ENCODE assay signal across 16 cellular contexts in the genomic region with DNA sequence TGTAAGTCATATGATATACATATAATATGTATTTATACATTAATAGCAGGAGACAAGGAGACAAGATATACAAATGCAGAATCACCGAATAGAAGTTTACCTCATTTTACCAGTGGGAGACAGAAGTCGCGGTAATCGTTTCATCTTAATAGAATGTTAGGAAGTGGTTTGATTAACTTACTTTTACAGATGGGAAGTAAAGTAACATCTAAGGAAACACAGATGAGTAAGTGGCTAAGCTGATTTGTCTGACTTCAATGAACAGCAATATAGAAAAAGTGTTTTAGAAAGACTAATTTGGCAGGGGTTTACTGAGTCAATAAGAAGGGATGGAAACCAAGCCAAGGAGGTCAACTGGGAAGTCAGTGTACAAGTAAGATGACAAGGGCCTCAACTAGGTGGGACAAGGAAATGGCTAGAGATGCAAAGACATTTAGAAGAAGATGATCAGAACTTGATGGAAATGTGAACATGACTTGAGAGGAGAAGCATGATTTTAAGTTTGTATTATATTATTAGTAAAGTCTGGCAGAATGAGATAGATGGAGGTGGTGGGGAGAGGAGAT. TPM values are rescaled to one million over a fixed set of nuclear protein-coding genes. Genes with fewer than 3 reads are reported as not detected.
DNase-seq lines count a peak whose midpoint lies in the region; ATAC-seq and TF ChIP-seq lines count a peak whose summit lies in the region.
"Had no signal": no experiment of that assay in that cellular context is flagged by ENCODE, and none has a peak within 500 bp of the region (broad histone marks: within the 10 kb centered on the region; RNA-seq: fewer than 3 reads in every experiment).

No MANE protein-coding gene starts in this region.

- TF ChIP-seq EP300 in tibial nerve (IDR thresholded peaks at IDR 0.05) (no peak), transverse colon (IDR thresholded peaks at IDR 0.05; ENCODE audit: low read depth) (no peak)

- no peak for DNase-seq in activated T-cell treated with anti-CD3 and anti-CD28 coated beads, Interleukin-2, amount 50 U/mL, for 72 hours
- DNase-seq in activated T-cell treated with anti-CD3 and anti-CD28 coated beads, Interleukin-2, amount 50 U/mL, for 48 hours = no peak
- DNase-seq in HT-29 (ENCODE audit: low spot score) (peak; percentile 33), natural killer cell (no peak), tibial nerve (ENCODE audit: low spot score in 2 of 2) (no peak), transverse colon (no peak)
- no peak for DNase-seq in activated naive CD4-positive, alpha-beta T cell treated with anti-CD3 and anti-CD28 coated beads, Interleukin-2, amount 50 U/mL, for 72 hours (ENCODE audit: low spot score in 2 of 2)
- DNase-seq: EL; NCI-H1930; pancreas; stimulated activated naive CD4-positive, alpha-beta T cell treated with Interleukin-2 at 50 U/mL for 16 hours; upper lobe of right lung; WERI-Rb-1 had no signal

- no peaks in the 10 kb centered on the region for H3K27me3 Mint-ChIP-seq in activated T-cell treated with anti-CD3 and anti-CD28 coated beads, Interleukin-2, amount 50 U/mL, for 72 hours (ENCODE audit: low read depth)
- H3K27me3 Mint-ChIP-seq in natural killer cell (ENCODE audit: low read depth in 2 of 2) = no peaks in the 10 kb centered on the region

- H3K27ac Mint-ChIP-seq in activated T-cell treated with anti-CD3 and anti-CD28 coated beads, Interleukin-2, amount 50 U/mL, for 72 hours = peak overlapping the region; percentile 30
- H3K27ac Mint-ChIP-seq in activated naive CD4-positive, alpha-beta T cell treated with anti-CD3 and anti-CD28 coated beads, Interleukin-2, amount 50 U/mL, for 72 hours = peak overlapping the region; percentile 90 to 98
- peak overlapping the region; percentile 90 to 91 for H3K27ac Mint-ChIP-seq in natural killer cell

- H3K4me1 ChIP-seq in tibial nerve (peaks cover 0 to 15% (median 2%) of the 10 kb centered on the region in 4 donors), transverse colon (peaks cover 0 to 18% (median 4%) of the 10 kb centered on the region in 4 donors)

- TF ChIP-seq CTCF in natural killer cell (IDR thresholded peaks at IDR 0.05) = no peak
- no peak for TF ChIP-seq CTCF in tibial nerve (IDR thresholded peaks at IDR 0.05)
- no peak for TF ChIP-seq CTCF in transverse colon (IDR thresholded peaks at IDR 0.05)

- peaks cover 0 to 3% (median 0%) of the 10 kb centered on the region in 4 donors for H3K9me3 ChIP-seq in tibial nerve
- no peaks in the 10 kb centered on the region for H3K9me3 ChIP-seq in transverse colon
- H3K9me3 ChIP-seq: pancreas, upper lobe of right lung had no signal

- no peak for ATAC-seq in activated T-cell treated with anti-CD3 and anti-CD28 coated beads, Interleukin-2, amount 50 U/mL, for 72 hours (replicated peaks in 1 of 2)
- peak; percentile 12 to 15 for ATAC-seq in activated naive CD4-positive, alpha-beta T cell treated with anti-CD3 and anti-CD28 coated beads, Interleukin-2, amount 50 U/mL, for 72 hours
- ATAC-seq in natural killer cell (no peak), HG02852 (IDR thresholded peaks at IDR 0.05; ENCODE audit: unreplicated experiment) (no peak)
- ATAC-seq: pancreas, sciatic nerve, upper lobe of right lung had no signal

- intact Hi-C loops in natural killer cell (cut with micrococcal nuclease) = loop anchor here (5.0 kb wide), 1 partner anchor 276 kb away; no protein-coding TSS in a partner anchor
- intact Hi-C loops in transverse colon (cut with DNase I; ENCODE audit: low total_unique reads) = loop anchor here (10.0 kb wide), 1 partner anchor 428 kb away; no protein-coding TSS in a partner anchor

- H3K36me3 Mint-ChIP-seq in activated T-cell treated with anti-CD3 and anti-CD28 coated beads, Interleukin-2, amount 50 U/mL, for 72 hours (ENCODE audit: insufficient read depth in 2 of 2) = peaks cover 29 to 70% of the 10 kb centered on the region in 2 donors
- peaks cover 33 to 77% of the 10 kb centered on the region in 2 donors for H3K36me3 Mint-ChIP-seq in activated naive CD4-positive, alpha-beta T cell treated with anti-CD3 and anti-CD28 coated beads, Interleukin-2, amount 50 U/mL, for 72 hours
- H3K36me3 Mint-ChIP-seq in natural killer cell = peaks cover 9% of the 10 kb centered on the region

- H3K27ac ChIP-seq in tibial nerve = no peak overlapping the region
- H3K27ac ChIP-seq in transverse colon = no peak overlapping the region
- H3K27ac ChIP-seq: pancreas, upper lobe of right lung, WERI-Rb-1 had no signal

- H3K4me3 Mint-ChIP-seq in activated T-cell treated with anti-CD3 and anti-CD28 coated beads, Interleukin-2, amount 50 U/mL, for 72 hours = peak overlapping the region; percentile 21 to 49
- H3K4me3 Mint-ChIP-seq in natural killer cell = no peak overlapping the region

- no peak overlapping the region for H3K4me3 ChIP-seq in tibial nerve
- no peak overlapping the region for H3K4me3 ChIP-seq in transverse colon
- H3K4me3 ChIP-seq: GM23248, pancreas, upper lobe of right lung had no signal

- TF ChIP-seq POLR2A in tibial nerve (IDR thresholded peaks at IDR 0.05) = no peak
- no peak for TF ChIP-seq POLR2A in transverse colon (IDR thresholded peaks at IDR 0.05)

- H3K36me3 ChIP-seq in tibial nerve = no peaks in the 10 kb centered on the region
- no peaks in the 10 kb centered on the region for H3K36me3 ChIP-seq in transverse colon
- H3K36me3 ChIP-seq: pancreas, upper lobe of right lung, WERI-Rb-1 had no signal

- in situ Hi-C loops in transverse colon (cut with MboI; ENCODE audit: low pct_ligation_motif_present in 1 of 4, low pct_unique_long_range_greater_than_20kb in 1 of 4, low sequenced_read_pairs in 3 of 4) = loop anchor here in 3 of 4 donors (10.0 kb wide), 2 partner anchors 208 to 428 kb away; partner anchors contain the start of gene CDK6 (in 3 of the 3)

- H3K4me1 Mint-ChIP-seq in activated T-cell treated with anti-CD3 and anti-CD28 coated beads, Interleukin-2, amount 50 U/mL, for 72 hours (ENCODE audit: low read depth) = peaks cover 98% of the 10 kb centered on the region
- H3K4me1 Mint-ChIP-seq in natural killer cell = peaks cover 53 to 54% of the 10 kb centered on the region in 2 donors

- peaks cover 7 to 14% of the 10 kb centered on the region in 2 donors for H3K9me3 Mint-ChIP-seq in activated T-cell treated with anti-CD3 and anti-CD28 coated beads, Interleukin-2, amount 50 U/mL, for 72 hours
- peaks cover 0 to 22% of the 10 kb centered on the region in 2 donors for H3K9me3 Mint-ChIP-seq in activated naive CD4-positive, alpha-beta T cell treated with anti-CD3 and anti-CD28 coated beads, Interleukin-2, amount 50 U/mL, for 72 hours
- peaks cover 0 to 3% of the 10 kb centered on the region in 2 donors for H3K9me3 Mint-ChIP-seq in natural killer cell

- no peaks in the 10 kb centered on the region for H3K27me3 ChIP-seq in tibial nerve
- H3K27me3 ChIP-seq in transverse colon = no peaks in the 10 kb centered on the region
- H3K27me3 ChIP-seq: pancreas, upper lobe of right lung had no signal

- WGBS in tibial nerve, 2 donors = 88 to 93% methylated on average over 4 of the region's 4 CpGs
- WGBS in transverse colon (ENCODE audit: low coverage in 1 of 2), 2 donors = 85 to 90% methylated on average over 4 of the region's 4 CpGs

RNA-seq across cellular contexts. Expression of gene FAM133B, which starts 36.2 kb away (rescaled TPM):
- 10 to 100 TPM; 30.3 to 35.7 TPM for total RNA-seq in activated T-cell treated with anti-CD3 and anti-CD28 coated beads, Interleukin-2, amount 50 U/mL, for 72 hours
- 10.0 and 13.6 TPM in 2 replicates for total RNA-seq in HT-29 (2014; rRNA removed; shearing (Covaris generic))
- 10 to 100 TPM; 28.4 to 34.9 TPM for total RNA-seq in activated naive CD4-positive, alpha-beta T cell treated with anti-CD3 and anti-CD28 coated beads, Interleukin-2, amount 50 U/mL, for 72 hours
- total RNA-seq in natural killer cell = 10 to 100 TPM; 68.5 to 75.1 (median 72.5) TPM
- total RNA-seq in tibial nerve = 10 to 100 TPM; 12.6 to 26.4 (median 22.9) TPM
- 10 to 100 TPM in 3 of 4 donors, 1 to 10 TPM in 1; 6.8 to 32.6 (median 15.3) TPM for total RNA-seq in transverse colon

Comparison
In these comparisons a context has a peak if more than half of its experiments do, and no peak if none do; other contexts are left out.
1. ATAC-seq: peak in activated naive CD4-positive, alpha-beta T cell treated with anti-CD3 and anti-CD28 coated beads, Interleukin-2, amount 50 U/mL, for 72 hours (2 of 2); none in activated T-cell treated with anti-CD3 and anti-CD28 coated beads, Interleukin-2, amount 50 U/mL, for 72 hours (0 of 2), natural killer cell (0 of 3) and HG02852 (single experiment).
2. H3K27ac Mint-ChIP-seq: peak in every context shown above with its lines; median percentile 94 in activated naive CD4-positive, alpha-beta T cell treated with anti-CD3 and anti-CD28 coated beads, Interleukin-2, amount 50 U/mL, for 72 hours; 90 in natural killer cell; 30 in activated T-cell treated with anti-CD3 and anti-CD28 coated beads, Interleukin-2, amount 50 U/mL, for 72 hours.